11 cellular contexts compared by ENCODE assay signal in the genomic region with DNA sequence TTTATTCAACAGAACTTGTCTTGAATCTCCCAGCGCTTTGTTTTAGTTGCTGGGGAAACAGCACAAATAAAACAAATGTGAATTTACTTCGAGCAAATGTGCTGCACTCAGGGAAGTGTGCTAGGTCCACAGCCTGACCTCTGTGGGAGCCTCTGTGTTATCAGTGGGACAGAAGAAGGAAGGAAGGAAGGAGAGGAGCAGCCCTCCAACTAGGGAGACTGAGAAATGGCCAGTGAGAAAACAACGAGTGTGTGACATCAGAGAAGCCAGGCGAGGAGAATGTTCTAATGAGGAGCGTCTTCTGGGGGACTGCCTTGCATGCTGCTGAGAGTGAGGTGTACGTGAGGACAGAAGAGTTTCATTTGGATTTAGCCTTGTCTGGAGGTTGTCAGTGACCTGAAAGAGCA. TPM values are rescaled to one million over a fixed set of nuclear protein-coding genes. Genes with fewer than 3 reads are reported as not detected.
DNase-seq lines count a peak whose midpoint lies in the region; ATAC-seq, FAIRE-seq and TF ChIP-seq lines count a peak whose summit lies in the region.
"Had no signal": no experiment of that assay in that cellular context is flagged by ENCODE, and none has a peak within 500 bp of the region (broad histone marks: within the 10 kb centered on the region; RNA-seq: fewer than 3 reads in every experiment).

No MANE protein-coding gene starts in this region.

- peaks cover 82% of the 10 kb centered on the region for H3K4me1 Mint-ChIP-seq in activated T-cell treated with anti-CD3 and anti-CD28 coated beads, Interleukin-2, amount 50 U/mL, for 24 hours (ENCODE audit: low read depth)
- peaks cover 79% of the 10 kb centered on the region for H3K4me1 Mint-ChIP-seq in activated T-cell treated with anti-CD3 and anti-CD28 coated beads, Interleukin-2, amount 50 U/mL, for 72 hours (ENCODE audit: low read depth)

- FAIRE-seq in HepG2 (lab: Jason Lieb, UNC): no peak

- H3K9me3 Mint-ChIP-seq in activated T-cell treated with anti-CD3 and anti-CD28 coated beads, Interleukin-2, amount 50 U/mL, for 24 hours: no peaks in the 10 kb centered on the region
- no peaks in the 10 kb centered on the region for H3K9me3 Mint-ChIP-seq in activated T-cell treated with anti-CD3 and anti-CD28 coated beads, Interleukin-2, amount 50 U/mL, for 72 hours

- no peak for TF ChIP-seq CTCF in astrocyte of the spinal cord (IDR thresholded peaks at IDR 0.05; ENCODE audit: low read depth, low read length)
- TF ChIP-seq CTCF in HepG2 (CRISPR knock-in tag; IDR thresholded peaks at IDR 0.05): no peak

- 93% methylated on average over 6 of the region's 6 CpGs for WGBS in HepG2 (ENCODE audit: low lambda C conversion rate)

- TF ChIP-seq EP300 in HepG2 (IDR thresholded peaks at IDR 0.05; ENCODE audit: low read depth in 2 of 2, low read length in 2 of 2) (no peak), HepG2 (CRISPR knock-in tag; IDR thresholded peaks at IDR 0.05; ENCODE audit: borderline replicate concordance) (no peak)

- CTCF ChIA-PET in HepG2 (lab: Yijun Ruan, JAX; ENCODE audit: low intra/inter-chr PET ratio, low total read pairs): no interaction called here

- no peak for TF ChIP-seq RAD21 in HepG2 (CRISPR knock-in tag; IDR thresholded peaks at IDR 0.05)

- H3K27me3 Mint-ChIP-seq in activated T-cell treated with anti-CD3 and anti-CD28 coated beads, Interleukin-2, amount 50 U/mL, for 24 hours: no peaks in the 10 kb centered on the region
- H3K27me3 Mint-ChIP-seq in activated T-cell treated with anti-CD3 and anti-CD28 coated beads, Interleukin-2, amount 50 U/mL, for 72 hours (ENCODE audit: low read depth): no peaks in the 10 kb centered on the region

- H3K4me2 ChIP-seq in HepG2 (ENCODE audit: low read depth, low read length): no peak overlapping the region

- H3K4me3 ChIP-seq in astrocyte of the spinal cord (ENCODE audit: low read depth, low read length) (no peak overlapping the region), HepG2 (replicated peaks in 1 of 3; ENCODE audit: insufficient read depth in 1 of 3, low read depth in 2 of 3, low read length in 3 of 3) (no peak overlapping the region), stomach smooth muscle (ENCODE audit: low read length in 2 of 2) (peak overlapping the region in 1 of 2 donors; percentile 36)

- H3K4me3 Mint-ChIP-seq in activated T-cell treated with anti-CD3 and anti-CD28 coated beads, Interleukin-2, amount 50 U/mL, for 24 hours: no peak overlapping the region
- H3K4me3 Mint-ChIP-seq in activated T-cell treated with anti-CD3 and anti-CD28 coated beads, Interleukin-2, amount 50 U/mL, for 72 hours: no peak overlapping the region

- H4K20me1 ChIP-seq in HepG2 (ENCODE audit: insufficient read depth, low read length): peaks cover 77% of the 10 kb centered on the region

- POLR2A ChIA-PET in HepG2 (lab: Yijun Ruan, JAX): no interaction called here

- H2AFZ ChIP-seq in HepG2 (ENCODE audit: low read length): no peak overlapping the region

- H3K4me1 ChIP-seq in HepG2 (ENCODE audit: insufficient read depth, low read length) (peaks cover 16% of the 10 kb centered on the region), stomach smooth muscle (ENCODE audit: control insufficient read depth, insufficient read depth, low read length) (peaks cover 38% of the 10 kb centered on the region)

- ATAC-seq in activated T-cell treated with anti-CD3 and anti-CD28 coated beads, Interleukin-2, amount 50 U/mL, for 72 hours (replicated peaks in 1 of 2): no peak
- ATAC-seq in HepG2 (no peak), GM19463 (IDR thresholded peaks at IDR 0.05; ENCODE audit: unreplicated experiment) (no peak)

- peak overlapping the region; percentile 31 for H3K27ac ChIP-seq in HepG2 (ENCODE audit: extremely low read length, insufficient read depth, low read length)
- peak overlapping the region; percentile 47 for H3K27ac ChIP-seq in stomach smooth muscle (ENCODE audit: low read length)

- H3K27me3 ChIP-seq in HepG2 (ENCODE audit: control insufficient read depth in 1 of 2, insufficient read depth in 2 of 2, low read length in 2 of 2) (no peaks in the 10 kb centered on the region), stomach smooth muscle (ENCODE audit: control insufficient read depth in 1 of 2, insufficient read depth in 2 of 2, low read length in 2 of 2) (no peaks in the 10 kb centered on the region)

- no peak for TF ChIP-seq POLR2A in HepG2 (IDR thresholded peaks at IDR 0.05; ENCODE audit: insufficient read depth in 1 of 2, low read depth in 2 of 2, low read length in 2 of 2)

- H3K9ac ChIP-seq in HepG2 (ENCODE audit: insufficient read depth, low read depth, low read length) (no peak overlapping the region), stomach smooth muscle (ENCODE audit: low read length in 2 of 2) (no peak overlapping the region)

- H3K79me2 ChIP-seq in HepG2 (ENCODE audit: insufficient read depth, low read length): peaks cover 98% of the 10 kb centered on the region

- H3K9me3 ChIP-seq in HepG2 (ENCODE audit: low read length) (no peaks in the 10 kb centered on the region), stomach smooth muscle (ENCODE audit: control insufficient read depth in 2 of 2, low read length in 2 of 2) (no peaks in the 10 kb centered on the region)

- H3K27ac Mint-ChIP-seq in activated T-cell treated with anti-CD3 and anti-CD28 coated beads, Interleukin-2, amount 50 U/mL, for 24 hours: peak overlapping the region; percentile 30
- no peak overlapping the region for H3K27ac Mint-ChIP-seq in activated T-cell treated with anti-CD3 and anti-CD28 coated beads, Interleukin-2, amount 50 U/mL, for 72 hours

- intact Hi-C loops in HepG2 (cut with micrococcal nuclease; ENCODE audit: unreplicated experiment): no loop called here

- H3K36me3 Mint-ChIP-seq in activated T-cell treated with anti-CD3 and anti-CD28 coated beads, Interleukin-2, amount 50 U/mL, for 24 hours (ENCODE audit: low read depth): peaks cover 36% of the 10 kb centered on the region
- H3K36me3 Mint-ChIP-seq in activated T-cell treated with anti-CD3 and anti-CD28 coated beads, Interleukin-2, amount 50 U/mL, for 72 hours (ENCODE audit: insufficient read depth in 2 of 2): peaks cover 0 to 3% of the 10 kb centered on the region in 2 donors

- in situ Hi-C loops in astrocyte of the spinal cord (cut with HindIII; ENCODE audit: low sequenced_read_pairs): no loop called here
- in situ Hi-C loops in HepG2 (cut with HindIII; ENCODE audit: extremely low pct_ligation_motif_present, low pct_unique_long_range_greater_than_20kb): no loop called here

- H3K36me3 ChIP-seq in HepG2 (replicated peaks in 1 of 2; ENCODE audit: control insufficient read depth in 1 of 2, insufficient read depth in 2 of 2, low read length in 2 of 2): peaks cover 0 to 3% of the 10 kb centered on the region in 2 experiments; a peak in 2 of 5 replicates
- no peaks in the 10 kb centered on the region for H3K36me3 ChIP-seq in stomach smooth muscle (ENCODE audit: control insufficient read depth in 2 of 2, insufficient read depth in 2 of 2, low read length in 2 of 2)

- no peak for DNase-seq in activated T-cell treated with anti-CD3 and anti-CD28 coated beads, Interleukin-2, amount 50 U/mL, for 24 hours
- DNase-seq in activated T-cell treated with anti-CD3 and anti-CD28 coated beads, Interleukin-2, amount 50 U/mL, for 72 hours: no peak
- DNase-seq in astrocyte of the spinal cord (ENCODE audit: low read depth, low spot score) (peak; percentile 41), HepG2 (ENCODE audit: low spot score) (no peak), NAMALWA (ENCODE audit: low spot score) (no peak)
- DNase-seq in effector CD8-positive, alpha-beta T cell (lab: John Stamatoyannopoulos, UW): no peak
- DNase-seq: activated naive CD4-positive, alpha-beta T cell; MM.1S; OCI-M1 had no signal

- BruUV-seq in HepG2 (replicated peaks; lab: Mats Ljungman, UMichigan): no TSS peak

TF ChIP-seq in HepG2, 621 proteins besides CTCF, POLR2A, EP300 and RAD21 (continues in another document):
- TF ChIP-seq ZSCAN31 (CRISPR knock-in tag; IDR thresholded peaks at IDR 0.05; ENCODE audit: low read depth) (no peak), POLR2AphosphoS5 (IDR thresholded peaks at IDR 0.05; ENCODE audit: low read depth, low read length) (no peak)

RNA-seq across cellular contexts. Expression of gene PPP6R3, which starts 42.7 kb away (rescaled TPM):
- 100 to 1,000 TPM; 111 to 128 TPM for total RNA-seq in activated T-cell treated with anti-CD3 and anti-CD28 coated beads, Interleukin-2, amount 50 U/mL, for 72 hours
- 83.4 and 116 TPM in 2 replicates for total RNA-seq in HepG2 (2016; rRNA removed; fragmentation: Illumina TruSeq; extraction: Trizol)
- total RNA-seq in HepG2 (2016; cell fraction: cytosol; rRNA removed; fragmentation: Illumina TruSeq; extraction: Trizol; ENCODE audit: low read depth): 49.8 and 56.0 TPM in 2 replicates
- 85.1 and 111 TPM in 2 replicates for total RNA-seq in HepG2 (2016; cell fraction: insoluble cytoplasmic fraction; rRNA removed; fragmentation: Illumina TruSeq; extraction: Trizol)
- total RNA-seq in HepG2 (2016; cell fraction: membrane; rRNA removed; fragmentation: Illumina TruSeq; extraction: Trizol): 37.5 and 46.3 TPM in 2 replicates
- total RNA-seq in HepG2 (2016; cell fraction: nucleus; rRNA removed; fragmentation: Illumina TruSeq; extraction: Trizol): 111 and 115 TPM in 2 replicates
- polyA plus RNA-seq in HepG2 (2011; rRNA removed): 30.9 and 41.2 TPM in 2 replicates
- polyA plus RNA-seq in HepG2 (2011; cell fraction: cytosol; rRNA removed): 18.1 and 20.9 TPM in 2 replicates
- 63.6 and 74.5 TPM in 2 replicates for polyA plus RNA-seq in HepG2 (2011; cell fraction: nucleus; rRNA removed)
- 32.1 and 33.2 TPM in 2 replicates for polyA plus RNA-seq in HepG2 (2012)
- polyA plus RNA-seq in HepG2 (2016; cell fraction: cytosol; fragmentation: Illumina TruSeq; extraction: Trizol; ENCODE audit: low read depth): 1.3 and 1.9 TPM in 2 replicates
- 58.4 and 61.6 TPM in 2 replicates for polyA plus RNA-seq in HepG2 (2016; cell fraction: insoluble cytoplasmic fraction; fragmentation: Illumina TruSeq; extraction: Trizol; ENCODE audit: low read depth)
- 5.5 and 6.1 TPM in 2 replicates for polyA plus RNA-seq in HepG2 (2016; cell fraction: membrane; fragmentation: Illumina TruSeq; extraction: Trizol; ENCODE audit: low read depth)
- 79.2 and 84.2 TPM in 2 replicates for polyA plus RNA-seq in HepG2 (2016; cell fraction: nucleus; fragmentation: Illumina TruSeq; extraction: Trizol; ENCODE audit: insufficient read depth, low read depth)
- polyA minus RNA-seq in HepG2 (2011; rRNA and poly(A)+ RNA removed; ENCODE audit: low replicate concordance): 80.8 and 126 TPM in 2 replicates
- 50.9 and 56.9 TPM in 2 replicates for polyA minus RNA-seq in HepG2 (2011; cell fraction: cytosol; rRNA and poly(A)+ RNA removed)
- 188 and 194 TPM in 2 replicates for polyA minus RNA-seq in HepG2 (2011; cell fraction: nucleus; rRNA and poly(A)+ RNA removed)
